ENCODE assay signal across 9 cellular contexts in the genomic region with DNA sequence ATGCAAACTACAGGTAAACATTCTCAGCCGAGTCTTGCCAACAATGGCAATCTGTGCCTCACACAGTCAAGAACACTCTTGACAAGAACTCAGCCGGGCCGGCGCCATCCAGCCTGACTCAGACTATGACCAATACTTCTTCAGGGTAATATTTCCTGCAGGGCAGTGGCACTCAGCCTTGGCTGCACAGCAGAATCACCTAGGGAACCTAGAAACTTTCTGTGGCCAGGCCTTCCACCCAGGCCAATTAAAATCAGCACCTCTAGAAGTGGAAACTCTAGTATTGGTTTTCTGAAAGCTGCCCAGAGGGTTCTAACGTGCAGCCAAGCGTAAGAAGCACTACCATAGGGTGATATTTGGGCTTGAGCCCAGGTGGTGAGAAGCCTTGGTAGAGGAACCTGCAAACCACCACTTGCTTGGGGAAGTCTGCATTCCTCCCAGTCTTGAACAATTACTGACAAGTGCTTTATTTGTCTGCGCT.
DNase-seq lines count a peak whose midpoint lies in the region; ATAC-seq and TF ChIP-seq lines count a peak whose summit lies in the region.
"Had no signal": no experiment of that assay in that cellular context is flagged by ENCODE, and none has a peak within 500 bp of the region (broad histone marks: within the 10 kb centered on the region; RNA-seq: fewer than 3 reads in every experiment).

No MANE protein-coding gene starts in this region.

- H3K27ac ChIP-seq in upper lobe of right lung, result peak overlapping the region; percentile 72
- H3K27ac ChIP-seq: dorsolateral prefrontal cortex had no signal

- H3K4me3 ChIP-seq in cardiac fibroblast (replicated peaks in 1 of 2; ENCODE audit: low read depth in 2 of 2, low read length in 2 of 2) (no peak overlapping the region), upper lobe of right lung (no peak overlapping the region)
- H3K4me3 ChIP-seq: dorsolateral prefrontal cortex had no signal

- no peaks in the 10 kb centered on the region for H3K27me3 ChIP-seq in upper lobe of right lung
- H3K27me3 ChIP-seq: dorsolateral prefrontal cortex had no signal

- TF ChIP-seq CTCF in cardiac fibroblast (IDR thresholded peaks at IDR 0.05; ENCODE audit: low read depth, low read length) (no peak), upper lobe of right lung (IDR thresholded peaks at IDR 0.05) (no peak)

- ATAC-seq in GM19463 (IDR thresholded peaks at IDR 0.05; ENCODE audit: unreplicated experiment) (peak; percentile 91), upper lobe of right lung (peak; percentile 93)
- no peak for ATAC-seq in stimulated activated naive CD8-positive, alpha-beta T cell treated with anti-CD3 and anti-CD28 coated beads, Interleukin-15, Interleukin-2, amounts not matched to agents 100 U/mL and 50 U/mL, for 24 hours

- H3K9me3 ChIP-seq in upper lobe of right lung, result no peaks in the 10 kb centered on the region

- intact Hi-C loops in upper lobe of right lung (cut with DNase I), result no loop called here

- peaks cover 8% of the 10 kb centered on the region for H3K4me1 ChIP-seq in upper lobe of right lung

- no peaks in the 10 kb centered on the region for H3K36me3 ChIP-seq in upper lobe of right lung

- DNase-seq in HT1080 (ENCODE audit: low read depth) (peak; percentile 92), cardiac fibroblast (ENCODE audit: low read depth in 2 of 2) (peak; percentile 40 to 75), upper lobe of right lung (peak; percentile 94), HUDEP-2 (lab: John Stamatoyannopoulos, UW; ENCODE audit: unreplicated experiment in 76 of 76) (no peak)
- no peak for DNase-seq in stimulated activated naive CD4-positive, alpha-beta T cell (lab: John Stamatoyannopoulos, UW)
- no peak for DNase-seq in stimulated activated naive CD8-positive, alpha-beta T cell treated with anti-CD3 and anti-CD28 coated beads, Interleukin-15, Interleukin-2, amounts not matched to agents 100 U/mL and 50 U/mL, for 24 hours
- DNase-seq: MM.1S had no signal

Comparison
In these comparisons a context has a peak if more than half of its experiments do, and no peak if none do; other contexts are left out.
1. DNase-seq: peak in HT1080 (single experiment), cardiac fibroblast (2 of 2) and upper lobe of right lung (single experiment); none in HUDEP-2 (0 of 76), stimulated activated naive CD4-positive, alpha-beta T cell (0 of 6) and stimulated activated naive CD8-positive, alpha-beta T cell treated with anti-CD3 and anti-CD28 coated beads, Interleukin-15, Interleukin-2, amounts not matched to agents 100 U/mL and 50 U/mL, for 24 hours (single experiment).